ENCODE assay signal across 1 cellular context in genomic region chr4:108356209-108356535, GRCh38.
TF ChIP-seq lines count a peak whose summit lies in the region.

No MANE protein-coding gene starts in this region.

TF ChIP-seq in K562, 482 proteins besides CTCF, POLR2A, EP300 and RAD21 (continued from another document):
- TF ChIP-seq SIRT6 (IDR thresholded peaks at IDR 0.05; ENCODE audit: low read depth, low read length) = no peak
- TF ChIP-seq, protein P1, sequence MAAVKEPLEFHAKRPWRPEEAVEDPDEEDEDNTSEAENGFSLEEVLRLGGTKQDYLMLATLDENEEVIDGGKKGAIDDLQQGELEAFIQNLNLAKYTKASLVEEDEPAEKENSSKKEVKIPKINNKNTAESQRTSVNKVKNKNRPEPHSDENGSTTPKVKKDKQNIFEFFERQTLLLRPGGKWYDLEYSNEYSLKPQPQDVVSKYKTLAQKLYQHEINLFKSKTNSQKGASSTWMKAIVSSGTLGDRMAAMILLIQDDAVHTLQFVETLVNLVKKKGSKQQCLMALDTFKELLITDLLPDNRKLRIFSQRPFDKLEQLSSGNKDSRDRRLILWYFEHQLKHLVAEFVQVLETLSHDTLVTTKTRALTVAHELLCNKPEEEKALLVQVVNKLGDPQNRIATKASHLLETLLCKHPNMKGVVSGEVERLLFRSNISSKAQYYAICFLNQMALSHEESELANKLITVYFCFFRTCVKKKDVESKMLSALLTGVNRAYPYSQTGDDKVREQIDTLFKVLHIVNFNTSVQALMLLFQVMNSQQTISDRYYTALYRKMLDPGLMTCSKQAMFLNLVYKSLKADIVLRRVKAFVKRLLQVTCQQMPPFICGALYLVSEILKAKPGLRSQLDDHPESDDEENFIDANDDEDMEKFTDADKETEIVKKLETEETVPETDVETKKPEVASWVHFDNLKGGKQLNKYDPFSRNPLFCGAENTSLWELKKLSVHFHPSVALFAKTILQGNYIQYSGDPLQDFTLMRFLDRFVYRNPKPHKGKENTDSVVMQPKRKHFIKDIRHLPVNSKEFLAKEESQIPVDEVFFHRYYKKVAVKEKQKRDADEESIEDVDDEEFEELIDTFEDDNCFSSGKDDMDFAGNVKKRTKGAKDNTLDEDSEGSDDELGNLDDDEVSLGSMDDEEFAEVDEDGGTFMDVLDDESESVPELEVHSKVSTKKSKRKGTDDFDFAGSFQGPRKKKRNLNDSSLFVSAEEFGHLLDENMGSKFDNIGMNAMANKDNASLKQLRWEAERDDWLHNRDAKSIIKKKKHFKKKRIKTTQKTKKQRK (IDR thresholded peaks at IDR 0.05; ENCODE audit: borderline replicate concordance, low read depth, low read length) = no peak
- no peak for TF ChIP-seq ZKSCAN8 (CRISPR knock-in tag; IDR thresholded peaks at IDR 0.05)
- TF ChIP-seq PTTG1 (tag; IDR thresholded peaks at IDR 0.05; ENCODE audit: low read depth) = no peak
- TF ChIP-seq ARHGAP35 (IDR thresholded peaks at IDR 0.05; ENCODE audit: partially characterized antibody) = no peak
- TF ChIP-seq GATAD2A (IDR thresholded peaks at IDR 0.05) = no peak
- no peak for TF ChIP-seq RFX5 (IDR thresholded peaks at IDR 0.05; ENCODE audit: low read depth, low read length)
- TF ChIP-seq ZNF592 (IDR thresholded peaks at IDR 0.05) = no peak
- TF ChIP-seq ZNF445 (CRISPR knock-in tag; IDR thresholded peaks at IDR 0.05; ENCODE audit: low read depth) = no peak
- TF ChIP-seq ZSCAN32 (CRISPR knock-in tag; IDR thresholded peaks at IDR 0.05) = no peak
- no peak for TF ChIP-seq RBM15 (IDR thresholded peaks at IDR 0.05; ENCODE audit: insufficient read depth, low read length)
- no peak for TF ChIP-seq ZNF146 (CRISPR knock-in tag; IDR thresholded peaks at IDR 0.05; ENCODE audit: unreplicated experiment)
- TF ChIP-seq NR3C1 (CRISPR knock-in tag; IDR thresholded peaks at IDR 0.05) = no peak
- TF ChIP-seq, protein P2, sequence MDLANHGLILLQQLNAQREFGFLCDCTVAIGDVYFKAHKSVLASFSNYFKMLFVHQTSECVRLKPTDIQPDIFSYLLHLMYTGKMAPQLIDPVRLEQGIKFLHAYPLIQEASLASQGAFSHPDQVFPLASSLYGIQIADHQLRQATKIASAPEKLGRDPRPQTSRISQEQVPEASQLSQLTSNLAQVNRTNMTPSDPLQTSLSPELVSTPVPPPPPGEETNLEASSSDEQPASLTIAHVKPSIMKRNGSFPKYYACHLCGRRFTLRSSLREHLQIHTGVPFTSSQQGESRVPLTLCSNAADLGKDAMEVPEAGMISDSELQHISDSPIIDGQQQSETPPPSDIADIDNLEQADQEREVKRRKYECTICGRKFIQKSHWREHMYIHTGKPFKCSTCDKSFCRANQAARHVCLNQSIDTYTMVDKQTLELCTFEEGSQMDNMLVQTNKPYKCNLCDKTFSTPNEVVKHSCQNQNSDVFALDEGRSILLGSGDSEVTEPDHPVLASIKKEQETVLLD (IDR thresholded peaks at IDR 0.05) = no peak
- TF ChIP-seq ZFP30 (CRISPR knock-in tag; IDR thresholded peaks at IDR 0.05; ENCODE audit: borderline replicate concordance) = no peak
